ENCODE assay signal across 1 cellular context in the genomic region with DNA sequence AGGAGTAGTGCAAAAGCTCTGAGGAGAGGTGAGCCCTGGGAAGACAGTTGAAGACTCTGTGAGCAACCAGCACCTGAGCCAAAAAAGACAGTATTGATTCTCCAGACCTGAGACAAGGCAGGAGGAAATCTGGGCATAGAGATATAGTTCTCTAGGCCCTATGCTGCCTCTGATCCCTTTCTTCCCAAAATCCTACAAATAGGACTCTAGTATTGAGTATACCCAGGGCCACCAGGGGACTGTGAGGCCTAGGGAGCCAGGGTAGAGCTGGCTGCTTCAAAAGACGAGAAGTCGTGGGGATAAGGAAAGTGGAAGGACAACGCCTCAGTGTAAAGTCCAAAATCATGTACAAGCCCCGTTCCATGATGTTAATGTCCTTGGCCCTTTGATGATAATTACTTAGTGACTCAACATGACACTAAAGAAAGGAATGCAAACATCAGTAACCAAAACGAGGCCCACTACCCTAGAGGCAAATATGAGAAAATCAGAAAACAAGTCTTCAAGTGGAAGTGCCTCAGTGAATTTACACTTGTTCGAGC.
TF ChIP-seq lines count a peak whose summit lies in the region.

No MANE protein-coding gene starts in this region.

TF ChIP-seq in HepG2, 621 proteins besides CTCF, POLR2A, EP300 and RAD21 (continued from another document and continues in another):
- TF ChIP-seq, protein P1, sequence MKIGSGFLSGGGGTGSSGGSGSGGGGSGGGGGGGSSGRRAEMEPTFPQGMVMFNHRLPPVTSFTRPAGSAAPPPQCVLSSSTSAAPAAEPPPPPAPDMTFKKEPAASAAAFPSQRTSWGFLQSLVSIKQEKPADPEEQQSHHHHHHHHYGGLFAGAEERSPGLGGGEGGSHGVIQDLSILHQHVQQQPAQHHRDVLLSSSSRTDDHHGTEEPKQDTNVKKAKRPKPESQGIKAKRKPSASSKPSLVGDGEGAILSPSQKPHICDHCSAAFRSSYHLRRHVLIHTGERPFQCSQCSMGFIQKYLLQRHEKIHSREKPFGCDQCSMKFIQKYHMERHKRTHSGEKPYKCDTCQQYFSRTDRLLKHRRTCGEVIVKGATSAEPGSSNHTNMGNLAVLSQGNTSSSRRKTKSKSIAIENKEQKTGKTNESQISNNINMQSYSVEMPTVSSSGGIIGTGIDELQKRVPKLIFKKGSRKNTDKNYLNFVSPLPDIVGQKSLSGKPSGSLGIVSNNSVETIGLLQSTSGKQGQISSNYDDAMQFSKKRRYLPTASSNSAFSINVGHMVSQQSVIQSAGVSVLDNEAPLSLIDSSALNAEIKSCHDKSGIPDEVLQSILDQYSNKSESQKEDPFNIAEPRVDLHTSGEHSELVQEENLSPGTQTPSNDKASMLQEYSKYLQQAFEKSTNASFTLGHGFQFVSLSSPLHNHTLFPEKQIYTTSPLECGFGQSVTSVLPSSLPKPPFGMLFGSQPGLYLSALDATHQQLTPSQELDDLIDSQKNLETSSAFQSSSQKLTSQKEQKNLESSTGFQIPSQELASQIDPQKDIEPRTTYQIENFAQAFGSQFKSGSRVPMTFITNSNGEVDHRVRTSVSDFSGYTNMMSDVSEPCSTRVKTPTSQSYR (CRISPR knock-in tag; IDR thresholded peaks at IDR 0.05; ENCODE audit: borderline replicate concordance), result peak; percentile 19; the same call in 1 of the 2 replicates
- TF ChIP-seq PPARG (CRISPR knock-in tag; conservative IDR thresholded peaks at IDR 0.05), result peak; percentile 86
- TF ChIP-seq SALL1 (CRISPR knock-in tag; IDR thresholded peaks at IDR 0.05), result peak; percentile 89
- peak; percentile 79 for TF ChIP-seq TARDBP (CRISPR knock-in tag; IDR thresholded peaks at IDR 0.05)
- TF ChIP-seq NR2F6 (IDR thresholded peaks at IDR 0.05), result peak; percentile 85
- TF ChIP-seq NR2F6 (CRISPR knock-in tag; IDR thresholded peaks at IDR 0.05), result peak; percentile 88
- no peak for TF ChIP-seq GZF1 (CRISPR knock-in tag; IDR thresholded peaks at IDR 0.05)
- TF ChIP-seq YEATS4 (CRISPR knock-in tag; IDR thresholded peaks at IDR 0.05; ENCODE audit: borderline replicate concordance), result 0 out of 2 replicates have a peak, but pooled peaks have one; percentile 29
- TF ChIP-seq WIZ (CRISPR knock-in tag; IDR thresholded peaks at IDR 0.05), result peak; percentile 90
- TF ChIP-seq, protein P2, sequence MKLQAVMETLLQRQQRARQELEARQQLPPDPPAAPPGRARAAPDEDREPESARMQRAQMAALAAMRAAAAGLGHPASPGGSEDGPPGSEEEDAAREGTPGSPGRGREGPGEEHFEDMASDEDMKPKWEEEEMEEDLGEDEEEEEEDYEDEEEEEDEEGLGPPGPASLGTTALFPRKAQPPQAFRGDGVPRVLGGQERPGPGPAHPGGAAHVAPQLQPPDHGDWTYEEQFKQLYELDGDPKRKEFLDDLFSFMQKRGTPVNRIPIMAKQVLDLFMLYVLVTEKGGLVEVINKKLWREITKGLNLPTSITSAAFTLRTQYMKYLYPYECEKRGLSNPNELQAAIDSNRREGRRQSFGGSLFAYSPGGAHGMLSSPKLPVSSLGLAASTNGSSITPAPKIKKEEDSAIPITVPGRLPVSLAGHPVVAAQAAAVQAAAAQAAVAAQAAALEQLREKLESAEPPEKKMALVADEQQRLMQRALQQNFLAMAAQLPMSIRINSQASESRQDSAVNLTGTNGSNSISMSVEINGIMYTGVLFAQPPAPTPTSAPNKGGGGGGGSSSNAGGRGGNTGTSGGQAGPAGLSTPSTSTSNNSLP (IDR thresholded peaks at IDR 0.05; ENCODE audit: low read depth, low read length), result peak; percentile 97
- peak; percentile 97 for TF ChIP-seq KDM6A (CRISPR knock-in tag; IDR thresholded peaks at IDR 0.05; ENCODE audit: low read depth)
- no peak for TF ChIP-seq SNAI1 (CRISPR knock-in tag; IDR thresholded peaks at IDR 0.05; ENCODE audit: borderline replicate concordance)
- no peak for TF ChIP-seq ZNF17 (CRISPR knock-in tag; IDR thresholded peaks at IDR 0.05)
- peak; percentile 46; the same call in 1 of the 2 replicates for TF ChIP-seq TCF7L2 (IDR thresholded peaks at IDR 0.05; ENCODE audit: low read depth, low read length)
- TF ChIP-seq, protein P3, sequence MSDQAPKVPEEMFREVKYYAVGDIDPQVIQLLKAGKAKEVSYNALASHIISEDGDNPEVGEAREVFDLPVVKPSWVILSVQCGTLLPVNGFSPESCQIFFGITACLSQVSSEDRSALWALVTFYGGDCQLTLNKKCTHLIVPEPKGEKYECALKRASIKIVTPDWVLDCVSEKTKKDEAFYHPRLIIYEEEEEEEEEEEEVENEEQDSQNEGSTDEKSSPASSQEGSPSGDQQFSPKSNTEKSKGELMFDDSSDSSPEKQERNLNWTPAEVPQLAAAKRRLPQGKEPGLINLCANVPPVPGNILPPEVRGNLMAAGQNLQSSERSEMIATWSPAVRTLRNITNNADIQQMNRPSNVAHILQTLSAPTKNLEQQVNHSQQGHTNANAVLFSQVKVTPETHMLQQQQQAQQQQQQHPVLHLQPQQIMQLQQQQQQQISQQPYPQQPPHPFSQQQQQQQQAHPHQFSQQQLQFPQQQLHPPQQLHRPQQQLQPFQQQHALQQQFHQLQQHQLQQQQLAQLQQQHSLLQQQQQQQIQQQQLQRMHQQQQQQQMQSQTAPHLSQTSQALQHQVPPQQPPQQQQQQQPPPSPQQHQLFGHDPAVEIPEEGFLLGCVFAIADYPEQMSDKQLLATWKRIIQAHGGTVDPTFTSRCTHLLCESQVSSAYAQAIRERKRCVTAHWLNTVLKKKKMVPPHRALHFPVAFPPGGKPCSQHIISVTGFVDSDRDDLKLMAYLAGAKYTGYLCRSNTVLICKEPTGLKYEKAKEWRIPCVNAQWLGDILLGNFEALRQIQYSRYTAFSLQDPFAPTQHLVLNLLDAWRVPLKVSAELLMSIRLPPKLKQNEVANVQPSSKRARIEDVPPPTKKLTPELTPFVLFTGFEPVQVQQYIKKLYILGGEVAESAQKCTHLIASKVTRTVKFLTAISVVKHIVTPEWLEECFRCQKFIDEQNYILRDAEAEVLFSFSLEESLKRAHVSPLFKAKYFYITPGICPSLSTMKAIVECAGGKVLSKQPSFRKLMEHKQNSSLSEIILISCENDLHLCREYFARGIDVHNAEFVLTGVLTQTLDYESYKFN (CRISPR knock-in tag; conservative IDR thresholded peaks at IDR 0.05), result peak; percentile 97
- peak; percentile 93 for TF ChIP-seq MIER2 (CRISPR knock-in tag; IDR thresholded peaks at IDR 0.05)
- peak; percentile 46; the same call in 1 of the 2 replicates for TF ChIP-seq ZNF567 (CRISPR knock-in tag; IDR thresholded peaks at IDR 0.05; ENCODE audit: borderline replicate concordance)
- no peak for TF ChIP-seq ZNF430 (CRISPR knock-in tag; IDR thresholded peaks at IDR 0.05)
- TF ChIP-seq FOSL2 (CRISPR knock-in tag; IDR thresholded peaks at IDR 0.05), result peak; percentile 100
- no peak for TF ChIP-seq SP1 (IDR thresholded peaks at IDR 0.05)
- peak; percentile 40 for TF ChIP-seq SP1 (CRISPR knock-in tag; IDR thresholded peaks at IDR 0.05)
- TF ChIP-seq, protein P4, sequence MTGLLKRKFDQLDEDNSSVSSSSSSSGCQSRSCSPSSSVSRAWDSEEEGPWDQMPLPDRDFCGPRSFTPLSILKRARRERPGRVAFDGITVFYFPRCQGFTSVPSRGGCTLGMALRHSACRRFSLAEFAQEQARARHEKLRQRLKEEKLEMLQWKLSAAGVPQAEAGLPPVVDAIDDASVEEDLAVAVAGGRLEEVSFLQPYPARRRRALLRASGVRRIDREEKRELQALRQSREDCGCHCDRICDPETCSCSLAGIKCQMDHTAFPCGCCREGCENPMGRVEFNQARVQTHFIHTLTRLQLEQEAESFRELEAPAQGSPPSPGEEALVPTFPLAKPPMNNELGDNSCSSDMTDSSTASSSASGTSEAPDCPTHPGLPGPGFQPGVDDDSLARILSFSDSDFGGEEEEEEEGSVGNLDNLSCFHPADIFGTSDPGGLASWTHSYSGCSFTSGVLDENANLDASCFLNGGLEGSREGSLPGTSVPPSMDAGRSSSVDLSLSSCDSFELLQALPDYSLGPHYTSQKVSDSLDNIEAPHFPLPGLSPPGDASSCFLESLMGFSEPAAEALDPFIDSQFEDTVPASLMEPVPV (CRISPR knock-in tag; IDR thresholded peaks at IDR 0.05), result no peak
- TF ChIP-seq ARNT2 (CRISPR knock-in tag; IDR thresholded peaks at IDR 0.05; ENCODE audit: low read depth), result peak; percentile 30; the same call in 1 of the 2 replicates
- TF ChIP-seq ZNF660 (CRISPR knock-in tag; IDR thresholded peaks at IDR 0.05; ENCODE audit: borderline replicate concordance, low read depth), result no peak
- TF ChIP-seq ZBTB7B (CRISPR knock-in tag; IDR thresholded peaks at IDR 0.05), result peak; percentile 69
- TF ChIP-seq, protein P5, sequence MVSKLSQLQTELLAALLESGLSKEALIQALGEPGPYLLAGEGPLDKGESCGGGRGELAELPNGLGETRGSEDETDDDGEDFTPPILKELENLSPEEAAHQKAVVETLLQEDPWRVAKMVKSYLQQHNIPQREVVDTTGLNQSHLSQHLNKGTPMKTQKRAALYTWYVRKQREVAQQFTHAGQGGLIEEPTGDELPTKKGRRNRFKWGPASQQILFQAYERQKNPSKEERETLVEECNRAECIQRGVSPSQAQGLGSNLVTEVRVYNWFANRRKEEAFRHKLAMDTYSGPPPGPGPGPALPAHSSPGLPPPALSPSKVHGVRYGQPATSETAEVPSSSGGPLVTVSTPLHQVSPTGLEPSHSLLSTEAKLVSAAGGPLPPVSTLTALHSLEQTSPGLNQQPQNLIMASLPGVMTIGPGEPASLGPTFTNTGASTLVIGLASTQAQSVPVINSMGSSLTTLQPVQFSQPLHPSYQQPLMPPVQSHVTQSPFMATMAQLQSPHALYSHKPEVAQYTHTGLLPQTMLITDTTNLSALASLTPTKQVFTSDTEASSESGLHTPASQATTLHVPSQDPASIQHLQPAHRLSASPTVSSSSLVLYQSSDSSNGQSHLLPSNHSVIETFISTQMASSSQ (IDR thresholded peaks at IDR 0.05; ENCODE audit: low read depth), result peak; percentile 62; the same call in 1 of the 2 replicates
- TF ChIP-seq, protein P5 (CRISPR knock-in tag; IDR thresholded peaks at IDR 0.05; ENCODE audit: borderline replicate concordance), result peak; percentile 83
- no peak for TF ChIP-seq SNRNP70 (IDR thresholded peaks at IDR 0.05; ENCODE audit: low read depth, low read length)
- peak; percentile 92 for TF ChIP-seq FOXA1 (IDR thresholded peaks at IDR 0.05)
- TF ChIP-seq FOXA1 (CRISPR knock-in tag; IDR thresholded peaks at IDR 0.05), result peak; percentile 98
- 0 out of 2 replicates have a peak, but pooled peaks have one; percentile 20 for TF ChIP-seq KLF11 (CRISPR knock-in tag; IDR thresholded peaks at IDR 0.05)
- TF ChIP-seq KDM5B (CRISPR knock-in tag; IDR thresholded peaks at IDR 0.05; ENCODE audit: borderline replicate concordance), result no peak
- TF ChIP-seq, protein P6, sequence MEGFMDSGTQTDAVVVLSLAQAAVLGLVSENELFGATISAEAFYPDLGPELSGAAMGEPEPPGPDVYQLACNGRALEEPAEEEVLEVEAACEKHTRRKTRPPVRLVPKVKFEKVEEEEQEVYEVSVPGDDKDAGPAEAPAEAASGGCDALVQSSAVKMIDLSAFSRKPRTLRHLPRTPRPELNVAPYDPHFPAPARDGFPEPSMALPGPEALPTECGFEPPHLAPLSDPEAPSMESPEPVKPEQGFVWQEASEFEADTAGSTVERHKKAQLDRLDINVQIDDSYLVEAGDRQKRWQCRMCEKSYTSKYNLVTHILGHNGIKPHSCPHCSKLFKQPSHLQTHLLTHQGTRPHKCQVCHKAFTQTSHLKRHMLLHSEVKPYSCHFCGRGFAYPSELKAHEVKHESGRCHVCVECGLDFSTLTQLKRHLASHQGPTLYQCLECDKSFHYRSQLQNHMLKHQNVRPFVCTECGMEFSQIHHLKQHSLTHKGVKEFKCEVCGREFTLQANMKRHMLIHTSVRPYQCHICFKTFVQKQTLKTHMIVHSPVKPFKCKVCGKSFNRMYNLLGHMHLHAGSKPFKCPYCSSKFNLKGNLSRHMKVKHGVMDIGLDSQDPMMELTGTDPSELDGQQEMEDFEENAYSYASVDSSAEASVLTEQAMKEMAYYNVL (CRISPR knock-in tag; IDR thresholded peaks at IDR 0.05; ENCODE audit: borderline replicate concordance), result peak; percentile 71; the same call in 1 of the 2 replicates
- TF ChIP-seq, protein P7, sequence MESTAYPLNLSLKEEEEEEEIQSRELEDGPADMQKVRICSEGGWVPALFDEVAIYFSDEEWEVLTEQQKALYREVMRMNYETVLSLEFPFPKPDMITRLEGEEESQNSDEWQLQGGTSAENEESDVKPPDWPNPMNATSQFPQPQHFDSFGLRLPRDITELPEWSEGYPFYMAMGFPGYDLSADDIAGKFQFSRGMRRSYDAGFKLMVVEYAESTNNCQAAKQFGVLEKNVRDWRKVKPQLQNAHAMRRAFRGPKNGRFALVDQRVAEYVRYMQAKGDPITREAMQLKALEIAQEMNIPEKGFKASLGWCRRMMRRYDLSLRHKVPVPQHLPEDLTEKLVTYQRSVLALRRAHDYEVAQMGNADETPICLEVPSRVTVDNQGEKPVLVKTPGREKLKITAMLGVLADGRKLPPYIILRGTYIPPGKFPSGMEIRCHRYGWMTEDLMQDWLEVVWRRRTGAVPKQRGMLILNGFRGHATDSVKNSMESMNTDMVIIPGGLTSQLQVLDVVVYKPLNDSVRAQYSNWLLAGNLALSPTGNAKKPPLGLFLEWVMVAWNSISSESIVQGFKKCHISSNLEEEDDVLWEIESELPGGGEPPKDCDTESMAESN (CRISPR knock-in tag; conservative IDR thresholded peaks at IDR 0.05), result peak; percentile 63; the same call in 1 of the 2 replicates
- TF ChIP-seq KLF6 (CRISPR knock-in tag; IDR thresholded peaks at IDR 0.05), result peak; percentile 95
- peak; percentile 100 for TF ChIP-seq TEAD3 (CRISPR knock-in tag; optimal IDR thresholded peaks at IDR 0.05; ENCODE audit: borderline replicate concordance)
- peak; percentile 59; the same call in 1 of the 2 replicates for TF ChIP-seq SIX1 (CRISPR knock-in tag; IDR thresholded peaks at IDR 0.05; ENCODE audit: borderline replicate concordance)
- TF ChIP-seq PAWR (CRISPR knock-in tag; IDR thresholded peaks at IDR 0.05; ENCODE audit: borderline replicate concordance), result 0 out of 2 replicates have a peak, but pooled peaks have one; percentile 58
- no peak for TF ChIP-seq TEAD2 (CRISPR knock-in tag; IDR thresholded peaks at IDR 0.05)
- TF ChIP-seq NR2C2 (CRISPR knock-in tag; IDR thresholded peaks at IDR 0.05; ENCODE audit: borderline replicate concordance), result peak; percentile 74
- TF ChIP-seq ZNF570 (CRISPR knock-in tag; IDR thresholded peaks at IDR 0.05; ENCODE audit: borderline replicate concordance), result no peak
- TF ChIP-seq GATAD1 (CRISPR knock-in tag; IDR thresholded peaks at IDR 0.05), result peak; percentile 75
- TF ChIP-seq EHMT2 (IDR thresholded peaks at IDR 0.05; ENCODE audit: borderline replicate concordance, low read depth, low read length), result peak; percentile 27; the same call in 1 of the 2 replicates
- peak; percentile 60; the same call in 1 of the 2 replicates for TF ChIP-seq ZNF230 (CRISPR knock-in tag; IDR thresholded peaks at IDR 0.05)
- TF ChIP-seq CBFB (CRISPR knock-in tag; IDR thresholded peaks at IDR 0.05), result peak; percentile 29; the same call in 1 of the 2 replicates
- TF ChIP-seq ZNF251 (CRISPR knock-in tag; IDR thresholded peaks at IDR 0.05), result no peak
